ENCODE assay signal across 2 cellular contexts in genomic region chr3:185793381-185793780, GRCh38.
TF ChIP-seq lines count a peak whose summit lies in the region.

No MANE protein-coding gene starts in this region.

TF ChIP-seq in GM23338, 12 proteins besides CTCF, POLR2A, EP300 and RAD21 (continued from another document):
- TF ChIP-seq, protein P1, sequence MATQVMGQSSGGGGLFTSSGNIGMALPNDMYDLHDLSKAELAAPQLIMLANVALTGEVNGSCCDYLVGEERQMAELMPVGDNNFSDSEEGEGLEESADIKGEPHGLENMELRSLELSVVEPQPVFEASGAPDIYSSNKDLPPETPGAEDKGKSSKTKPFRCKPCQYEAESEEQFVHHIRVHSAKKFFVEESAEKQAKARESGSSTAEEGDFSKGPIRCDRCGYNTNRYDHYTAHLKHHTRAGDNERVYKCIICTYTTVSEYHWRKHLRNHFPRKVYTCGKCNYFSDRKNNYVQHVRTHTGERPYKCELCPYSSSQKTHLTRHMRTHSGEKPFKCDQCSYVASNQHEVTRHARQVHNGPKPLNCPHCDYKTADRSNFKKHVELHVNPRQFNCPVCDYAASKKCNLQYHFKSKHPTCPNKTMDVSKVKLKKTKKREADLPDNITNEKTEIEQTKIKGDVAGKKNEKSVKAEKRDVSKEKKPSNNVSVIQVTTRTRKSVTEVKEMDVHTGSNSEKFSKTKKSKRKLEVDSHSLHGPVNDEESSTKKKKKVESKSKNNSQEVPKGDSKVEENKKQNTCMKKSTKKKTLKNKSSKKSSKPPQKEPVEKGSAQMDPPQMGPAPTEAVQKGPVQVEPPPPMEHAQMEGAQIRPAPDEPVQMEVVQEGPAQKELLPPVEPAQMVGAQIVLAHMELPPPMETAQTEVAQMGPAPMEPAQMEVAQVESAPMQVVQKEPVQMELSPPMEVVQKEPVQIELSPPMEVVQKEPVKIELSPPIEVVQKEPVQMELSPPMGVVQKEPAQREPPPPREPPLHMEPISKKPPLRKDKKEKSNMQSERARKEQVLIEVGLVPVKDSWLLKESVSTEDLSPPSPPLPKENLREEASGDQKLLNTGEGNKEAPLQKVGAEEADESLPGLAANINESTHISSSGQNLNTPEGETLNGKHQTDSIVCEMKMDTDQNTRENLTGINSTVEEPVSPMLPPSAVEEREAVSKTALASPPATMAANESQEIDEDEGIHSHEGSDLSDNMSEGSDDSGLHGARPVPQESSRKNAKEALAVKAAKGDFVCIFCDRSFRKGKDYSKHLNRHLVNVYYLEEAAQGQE (IDR thresholded peaks at IDR 0.05; ENCODE audit: unreplicated experiment): no peak
- TF ChIP-seq, protein P2, sequence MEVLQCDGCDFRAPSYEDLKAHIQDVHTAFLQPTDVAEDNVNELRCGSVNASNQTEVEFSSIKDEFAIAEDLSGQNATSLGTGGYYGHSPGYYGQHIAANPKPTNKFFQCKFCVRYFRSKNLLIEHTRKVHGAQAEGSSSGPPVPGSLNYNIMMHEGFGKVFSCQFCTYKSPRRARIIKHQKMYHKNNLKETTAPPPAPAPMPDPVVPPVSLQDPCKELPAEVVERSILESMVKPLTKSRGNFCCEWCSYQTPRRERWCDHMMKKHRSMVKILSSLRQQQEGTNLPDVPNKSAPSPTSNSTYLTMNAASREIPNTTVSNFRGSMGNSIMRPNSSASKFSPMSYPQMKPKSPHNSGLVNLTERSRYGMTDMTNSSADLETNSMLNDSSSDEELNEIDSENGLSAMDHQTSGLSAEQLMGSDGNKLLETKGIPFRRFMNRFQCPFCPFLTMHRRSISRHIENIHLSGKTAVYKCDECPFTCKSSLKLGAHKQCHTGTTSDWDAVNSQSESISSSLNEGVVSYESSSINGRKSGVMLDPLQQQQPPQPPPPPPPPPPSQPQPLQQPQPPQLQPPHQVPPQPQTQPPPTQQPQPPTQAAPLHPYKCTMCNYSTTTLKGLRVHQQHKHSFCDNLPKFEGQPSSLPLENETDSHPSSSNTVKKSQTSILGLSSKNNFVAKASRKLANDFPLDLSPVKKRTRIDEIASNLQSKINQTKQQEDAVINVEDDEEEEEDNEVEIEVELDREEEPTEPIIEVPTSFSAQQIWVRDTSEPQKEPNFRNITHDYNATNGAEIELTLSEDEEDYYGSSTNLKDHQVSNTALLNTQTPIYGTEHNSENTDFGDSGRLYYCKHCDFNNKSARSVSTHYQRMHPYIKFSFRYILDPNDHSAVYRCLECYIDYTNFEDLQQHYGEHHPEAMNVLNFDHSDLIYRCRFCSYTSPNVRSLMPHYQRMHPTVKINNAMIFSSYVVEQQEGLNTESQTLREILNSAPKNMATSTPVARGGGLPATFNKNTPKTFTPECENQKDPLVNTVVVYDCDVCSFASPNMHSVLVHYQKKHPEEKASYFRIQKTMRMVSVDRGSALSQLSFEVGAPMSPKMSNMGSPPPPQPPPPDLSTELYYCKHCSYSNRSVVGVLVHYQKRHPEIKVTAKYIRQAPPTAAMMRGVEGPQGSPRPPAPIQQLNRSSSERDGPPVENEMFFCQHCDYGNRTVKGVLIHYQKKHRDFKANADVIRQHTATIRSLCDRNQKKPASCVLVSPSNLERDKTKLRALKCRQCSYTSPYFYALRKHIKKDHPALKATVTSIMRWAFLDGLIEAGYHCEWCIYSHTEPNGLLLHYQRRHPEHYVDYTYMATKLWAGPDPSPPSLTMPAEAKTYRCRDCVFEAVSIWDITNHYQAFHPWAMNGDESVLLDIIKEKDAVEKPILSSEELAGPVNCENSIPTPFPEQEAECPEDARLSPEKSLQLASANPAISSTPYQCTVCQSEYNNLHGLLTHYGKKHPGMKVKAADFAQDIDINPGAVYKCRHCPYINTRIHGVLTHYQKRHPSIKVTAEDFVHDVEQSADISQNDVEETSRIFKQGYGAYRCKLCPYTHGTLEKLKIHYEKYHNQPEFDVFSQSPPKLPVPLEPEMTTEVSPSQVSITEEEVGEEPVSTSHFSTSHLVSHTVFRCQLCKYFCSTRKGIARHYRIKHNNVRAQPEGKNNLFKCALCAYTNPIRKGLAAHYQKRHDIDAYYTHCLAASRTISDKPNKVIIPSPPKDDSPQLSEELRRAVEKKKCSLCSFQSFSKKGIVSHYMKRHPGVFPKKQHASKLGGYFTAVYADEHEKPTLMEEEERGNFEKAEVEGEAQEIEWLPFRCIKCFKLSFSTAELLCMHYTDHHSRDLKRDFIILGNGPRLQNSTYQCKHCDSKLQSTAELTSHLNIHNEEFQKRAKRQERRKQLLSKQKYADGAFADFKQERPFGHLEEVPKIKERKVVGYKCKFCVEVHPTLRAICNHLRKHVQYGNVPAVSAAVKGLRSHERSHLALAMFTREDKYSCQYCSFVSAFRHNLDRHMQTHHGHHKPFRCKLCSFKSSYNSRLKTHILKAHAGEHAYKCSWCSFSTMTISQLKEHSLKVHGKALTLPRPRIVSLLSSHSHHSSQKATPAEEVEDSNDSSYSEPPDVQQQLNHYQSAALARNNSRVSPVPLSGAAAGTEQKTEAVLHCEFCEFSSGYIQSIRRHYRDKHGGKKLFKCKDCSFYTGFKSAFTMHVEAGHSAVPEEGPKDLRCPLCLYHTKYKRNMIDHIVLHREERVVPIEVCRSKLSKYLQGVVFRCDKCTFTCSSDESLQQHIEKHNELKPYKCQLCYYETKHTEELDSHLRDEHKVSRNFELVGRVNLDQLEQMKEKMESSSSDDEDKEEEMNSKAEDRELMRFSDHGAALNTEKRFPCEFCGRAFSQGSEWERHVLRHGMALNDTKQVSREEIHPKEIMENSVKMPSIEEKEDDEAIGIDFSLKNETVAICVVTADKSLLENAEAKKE (CRISPR knock-in tag; IDR thresholded peaks at IDR 0.05): no peak
- TF ChIP-seq EZH2phosphoT487 (IDR thresholded peaks at IDR 0.05; ENCODE audit: unreplicated experiment) (no peak), JUNB (IDR thresholded peaks at IDR 0.05; ENCODE audit: unreplicated experiment) (no peak), NANOG (IDR thresholded peaks at IDR 0.05; ENCODE audit: borderline replicate concordance) (no peak)

TF ChIP-seq in HCT116, 20 proteins besides CTCF, POLR2A, EP300 and RAD21 (continued from another document):
- TF ChIP-seq SP1 (IDR thresholded peaks at IDR 0.05; ENCODE audit: low read depth) (no peak), YY1 (IDR thresholded peaks at IDR 0.05; ENCODE audit: extremely low read depth, insufficient replicate concordance, low read depth, low read length) (no peak), POLR2AphosphoS5 (IDR thresholded peaks at IDR 0.05; ENCODE audit: low read depth, low read length) (no peak), ZFX (IDR thresholded peaks at IDR 0.05) (no peak), ZBTB33 (IDR thresholded peaks at IDR 0.05; ENCODE audit: extremely low read depth, insufficient replicate concordance, low read length) (no peak), ATF3 (IDR thresholded peaks at IDR 0.05) (no peak), EZH2 (IDR thresholded peaks at IDR 0.05) (no peak), ZNF274 (IDR thresholded peaks at IDR 0.05; ENCODE audit: low read depth, low read length) (no peak), CBX3 (IDR thresholded peaks at IDR 0.05; ENCODE audit: low read depth) (no peak), SIN3A (IDR thresholded peaks at IDR 0.05; ENCODE audit: low read depth) (no peak), ELF1 (IDR thresholded peaks at IDR 0.05; ENCODE audit: borderline replicate concordance, low read depth) (no peak), SRF (IDR thresholded peaks at IDR 0.05; ENCODE audit: low read depth) (no peak), TCF7L2 (IDR thresholded peaks at IDR 0.05; ENCODE audit: borderline replicate concordance, extremely low read depth, insufficient read depth, insufficient read length) (no peak)
